In genomic region chr5:115054387-115054951, GRCh38 we compare ENCODE assay signal across 9 cellular contexts.
"Had no signal": no experiment of that assay in that cellular context is flagged by ENCODE, and none has a peak within 500 bp of the region (broad histone marks: within the 10 kb centered on the region; RNA-seq: fewer than 3 reads in every experiment).

No MANE protein-coding gene starts in this region.

- H2AFZ ChIP-seq: GM23338 had no signal

- H3K27ac ChIP-seq: HL-60 had no signal

- H3K4me3 Mint-ChIP-seq: GM23338, H9 had no signal

- DNase-seq: H9, HCEC 1CT, IMR-90, KG1 had no signal

- H3K27ac Mint-ChIP-seq: GM23338, H9 had no signal

- H3K9me3 Mint-ChIP-seq: GM23338 had no signal

- ATAC-seq: GM23338, K562 had no signal

- H3K4me2 ChIP-seq: GM23338 had no signal

- H3K4me3 ChIP-seq: GM23338, K562 had no signal

- FAIRE-seq: H1, H54, K562 had no signal
